Comparison of ENCODE assay signal across 1 cellular context in the genomic region with DNA sequence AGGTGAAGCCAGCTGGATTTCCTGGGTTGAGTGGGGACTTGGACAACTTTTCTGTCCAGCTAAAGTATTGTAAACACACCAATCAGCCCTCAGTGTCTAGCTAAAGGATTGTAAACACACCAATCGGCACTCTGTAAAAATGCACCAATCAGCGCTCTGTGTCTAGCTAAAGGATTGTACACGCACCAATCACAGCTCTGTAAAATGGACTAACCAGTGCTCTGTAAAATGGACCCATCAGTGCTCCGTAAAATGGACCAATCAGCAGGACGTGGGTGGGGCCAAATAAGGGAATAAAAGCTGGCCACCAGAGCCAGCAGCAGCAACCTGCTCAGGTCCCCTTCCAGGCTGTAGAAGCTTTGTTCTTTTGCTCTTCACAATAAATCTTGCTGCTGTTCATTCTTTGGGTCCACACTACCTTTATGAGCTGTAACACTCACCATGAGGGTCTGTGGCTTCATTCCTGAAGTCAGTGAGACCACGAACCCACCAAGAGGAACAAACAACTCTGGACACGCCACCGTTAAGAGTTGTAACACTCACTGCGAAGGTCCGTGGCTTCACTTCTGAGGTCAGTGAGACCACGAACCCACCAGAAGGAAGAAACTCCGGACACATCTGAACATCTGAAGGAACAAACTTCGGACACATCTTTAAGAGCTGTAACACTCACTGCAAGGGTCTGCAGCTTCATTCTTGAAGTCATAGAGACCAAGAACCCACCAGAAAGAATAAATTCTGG. TPM values are rescaled to one million over a fixed set of nuclear protein-coding genes. Genes with fewer than 3 reads are reported as not detected.
"Had no signal": no experiment of that assay in that cellular context is flagged by ENCODE, and none has a peak within 500 bp of the region (broad histone marks: within the 10 kb centered on the region; RNA-seq: fewer than 3 reads in every experiment).

No MANE protein-coding gene starts in this region.

RNA-seq across cellular contexts. Expression of gene TNS3, which starts 21.8 kb away (rescaled TPM):
- polyA plus RNA-seq: naive thymus-derived CD8-positive, alpha-beta T cell had no signal
